ENCODE assay signal across 8 cellular contexts in the genomic region with DNA sequence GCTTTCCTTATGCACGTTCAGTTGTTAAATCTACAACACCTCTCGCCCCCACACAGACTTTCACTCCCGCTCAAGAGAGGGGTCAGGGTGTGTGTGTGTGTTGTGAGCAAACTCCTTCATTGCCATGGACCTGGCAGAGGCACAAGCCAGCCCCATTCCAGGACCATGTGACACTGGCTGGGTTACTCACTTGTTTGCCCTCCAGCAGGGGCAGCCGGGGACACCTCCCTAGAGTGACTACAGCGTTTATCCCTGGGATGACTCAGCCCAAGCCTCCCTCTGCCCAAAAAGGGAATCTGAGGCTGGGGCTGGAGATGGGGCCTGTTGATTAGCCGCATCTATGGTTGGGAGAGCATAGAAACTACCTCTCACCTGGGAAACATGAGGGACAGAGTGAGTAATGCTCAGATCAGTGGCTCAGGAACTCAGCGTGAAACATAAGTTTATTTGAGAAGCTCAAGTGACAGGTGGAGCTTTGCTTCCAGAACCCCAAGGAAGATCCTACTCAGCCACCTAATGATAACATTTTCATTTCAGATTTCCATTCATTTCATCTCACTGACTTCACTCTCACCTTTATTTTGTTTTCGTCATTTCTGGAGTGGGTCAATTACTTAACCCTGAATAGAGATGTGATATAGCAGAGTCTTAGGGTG.
A peak's percentile ranks its signal among the peaks of the same experiment; 100 is the strongest.
DNase-seq lines count a peak whose midpoint lies in the region; ATAC-seq and TF ChIP-seq lines count a peak whose summit lies in the region.

No MANE protein-coding gene starts in this region.

- intact Hi-C loops in MCF 10A (cut with micrococcal nuclease), result loop anchor here (1.0 to 5.0 kb wide), 9 partner anchors 28 to 568 kb away; a partner anchor contains a TSS

- peaks cover 10% of the 10 kb centered on the region for H3K9me3 Mint-ChIP-seq in MCF 10A (ENCODE audit: unreplicated experiment)

- BruUV-seq in MCF 10A (replicated peaks; lab: Mats Ljungman, UMichigan), result no TSS peak

- no peak for ATAC-seq in GM19324 (IDR thresholded peaks at IDR 0.05; ENCODE audit: low FRiP score, unreplicated experiment)

- in situ Hi-C loops in ACHN (cut with HindIII; ENCODE audit: low pct_ligation_motif_present, low pct_unique_long_range_greater_than_20kb, low sequenced_read_pairs), result no loop called here

- no peaks in the 10 kb centered on the region for H3K36me3 Mint-ChIP-seq in MCF 10A (ENCODE audit: insufficient read depth, unreplicated experiment)

- peak overlapping the region; percentile 55 for H3K4me3 Mint-ChIP-seq in MCF 10A (ENCODE audit: unreplicated experiment)

- H3K27ac Mint-ChIP-seq in MCF 10A (ENCODE audit: low read depth, unreplicated experiment), result peak overlapping the region; percentile 85

- H3K36me3 ChIP-seq in liver (ENCODE audit: control insufficient read depth in 4 of 4, insufficient read depth in 3 of 4, low read depth in 1 of 4, low read length in 3 of 4), result no peaks in the 10 kb centered on the region

- DNase-seq in ACHN, result peak; percentile 87
- DNase-seq in HT1080 (ENCODE audit: low read depth), result peak; percentile 95
- peak; percentile 99 for DNase-seq in MCF 10A (ENCODE audit: unreplicated experiment)
- no peak for DNase-seq in NCI-H2171 (lab: John Stamatoyannopoulos, UW)
- DNase-seq in stimulated activated naive CD4-positive, alpha-beta T cell (lab: John Stamatoyannopoulos, UW), result no peak
- no peak for DNase-seq in stimulated activated CD4-positive, alpha-beta T cell treated with anti-CD3 and anti-CD28 coated beads, Interleukin-4, amount 100 ng/mL, for 1 hour

- H3K4me1 ChIP-seq in liver (ENCODE audit: control insufficient read depth in 4 of 4, insufficient read depth in 4 of 4, low read length in 3 of 4), result peaks cover 0 to 5% (median 2%) of the 10 kb centered on the region in 4 donors

- H3K9me3 ChIP-seq in liver (ENCODE audit: control insufficient read depth in 4 of 4, low read length in 3 of 4), result no peaks in the 10 kb centered on the region

- H3K4me3 ChIP-seq in liver (ENCODE audit: low read depth in 1 of 3, low read length in 3 of 3), result no peak overlapping the region

- POLR2A ChIA-PET in MCF 10A (lab: Yijun Ruan, JAX), result interaction anchor here (0.6 to 4.9 kb wide), 31 partner anchors 9 to 1821 kb away, joined by 3 to 105 read pairs (median 5); a partner anchor contains a TSS

- WGBS in liver, result 50% methylated on average over 8 of the region's 8 CpGs

- TF ChIP-seq CTCF in MCF 10A (IDR thresholded peaks at IDR 0.05; ENCODE audit: unreplicated experiment) (peak; percentile 11), liver (IDR thresholded peaks at IDR 0.05; ENCODE audit: low read depth, low read length, missing input control) (no peak)

- no peaks in the 10 kb centered on the region for H3K27me3 Mint-ChIP-seq in MCF 10A (ENCODE audit: insufficient read depth, unreplicated experiment)

- H3K9ac ChIP-seq in liver (ENCODE audit: low read depth in 1 of 2, low read length in 2 of 2), result no peak overlapping the region

- CTCF ChIA-PET in MCF 10A (lab: Yijun Ruan, JAX), result interaction anchor here (0.7 to 9.3 kb wide), 19 partner anchors 12 to 569 kb away, joined by 3 to 104 read pairs (median 3); a partner anchor contains a TSS

- peaks cover 64% of the 10 kb centered on the region for H3K4me1 Mint-ChIP-seq in MCF 10A (ENCODE audit: insufficient read depth, unreplicated experiment)

- H3K27me3 ChIP-seq in liver (ENCODE audit: control insufficient read depth in 4 of 4, insufficient read depth in 4 of 4, low read length in 3 of 4), result no peaks in the 10 kb centered on the region

- peak; percentile 49 to 65 for TF ChIP-seq RAD21 in liver (IDR thresholded peaks at IDR 0.05)

- H3K27ac ChIP-seq in liver (ENCODE audit: low read depth in 1 of 2, low read length in 2 of 2), result no peak overlapping the region

TF ChIP-seq in liver, 16 proteins besides CTCF, POLR2A, EP300 and RAD21:
- TF ChIP-seq SP1 (IDR thresholded peaks at IDR 0.05), result peak; percentile 46
- TF ChIP-seq, protein P1, sequence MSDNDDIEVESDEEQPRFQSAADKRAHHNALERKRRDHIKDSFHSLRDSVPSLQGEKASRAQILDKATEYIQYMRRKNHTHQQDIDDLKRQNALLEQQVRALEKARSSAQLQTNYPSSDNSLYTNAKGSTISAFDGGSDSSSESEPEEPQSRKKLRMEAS (IDR thresholded peaks at IDR 0.05), result no peak
- no peak for TF ChIP-seq YY1 (IDR thresholded peaks at IDR 0.05)
- TF ChIP-seq FOXA1 (IDR thresholded peaks at IDR 0.05), result no peak
- TF ChIP-seq RXRA (IDR thresholded peaks at IDR 0.05), result peak; percentile 92 to 95
- no peak for TF ChIP-seq HNF4G (IDR thresholded peaks at IDR 0.05)
- TF ChIP-seq JUND (IDR thresholded peaks at IDR 0.05), result peak; percentile 50 to 63
- no peak for TF ChIP-seq NR2F2 (IDR thresholded peaks at IDR 0.05)
- TF ChIP-seq, protein P2, sequence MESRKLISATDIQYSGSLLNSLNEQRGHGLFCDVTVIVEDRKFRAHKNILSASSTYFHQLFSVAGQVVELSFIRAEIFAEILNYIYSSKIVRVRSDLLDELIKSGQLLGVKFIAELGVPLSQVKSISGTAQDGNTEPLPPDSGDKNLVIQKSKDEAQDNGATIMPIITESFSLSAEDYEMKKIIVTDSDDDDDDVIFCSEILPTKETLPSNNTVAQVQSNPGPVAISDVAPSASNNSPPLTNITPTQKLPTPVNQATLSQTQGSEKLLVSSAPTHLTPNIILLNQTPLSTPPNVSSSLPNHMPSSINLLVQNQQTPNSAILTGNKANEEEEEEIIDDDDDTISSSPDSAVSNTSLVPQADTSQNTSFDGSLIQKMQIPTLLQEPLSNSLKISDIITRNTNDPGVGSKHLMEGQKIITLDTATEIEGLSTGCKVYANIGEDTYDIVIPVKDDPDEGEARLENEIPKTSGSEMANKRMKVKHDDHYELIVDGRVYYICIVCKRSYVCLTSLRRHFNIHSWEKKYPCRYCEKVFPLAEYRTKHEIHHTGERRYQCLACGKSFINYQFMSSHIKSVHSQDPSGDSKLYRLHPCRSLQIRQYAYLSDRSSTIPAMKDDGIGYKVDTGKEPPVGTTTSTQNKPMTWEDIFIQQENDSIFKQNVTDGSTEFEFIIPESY (IDR thresholded peaks at IDR 0.05), result no peak
- no peak for TF ChIP-seq GABPA (IDR thresholded peaks at IDR 0.05 in 1 of 2, conservative IDR thresholded peaks at IDR 0.05 in 1 of 2)
- TF ChIP-seq, protein P3, sequence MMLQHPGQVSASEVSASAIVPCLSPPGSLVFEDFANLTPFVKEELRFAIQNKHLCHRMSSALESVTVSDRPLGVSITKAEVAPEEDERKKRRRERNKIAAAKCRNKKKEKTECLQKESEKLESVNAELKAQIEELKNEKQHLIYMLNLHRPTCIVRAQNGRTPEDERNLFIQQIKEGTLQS (IDR thresholded peaks at IDR 0.05), result peak; percentile 73
- TF ChIP-seq HNF4A (conservative IDR thresholded peaks at IDR 0.05), result peak; percentile 25 to 39
- TF ChIP-seq TAF1 (conservative IDR thresholded peaks at IDR 0.05), result no peak
- TF ChIP-seq EGR1 (IDR thresholded peaks at IDR 0.05; ENCODE audit: low read depth in 2 of 2), result no peak
- TF ChIP-seq, protein P4, sequence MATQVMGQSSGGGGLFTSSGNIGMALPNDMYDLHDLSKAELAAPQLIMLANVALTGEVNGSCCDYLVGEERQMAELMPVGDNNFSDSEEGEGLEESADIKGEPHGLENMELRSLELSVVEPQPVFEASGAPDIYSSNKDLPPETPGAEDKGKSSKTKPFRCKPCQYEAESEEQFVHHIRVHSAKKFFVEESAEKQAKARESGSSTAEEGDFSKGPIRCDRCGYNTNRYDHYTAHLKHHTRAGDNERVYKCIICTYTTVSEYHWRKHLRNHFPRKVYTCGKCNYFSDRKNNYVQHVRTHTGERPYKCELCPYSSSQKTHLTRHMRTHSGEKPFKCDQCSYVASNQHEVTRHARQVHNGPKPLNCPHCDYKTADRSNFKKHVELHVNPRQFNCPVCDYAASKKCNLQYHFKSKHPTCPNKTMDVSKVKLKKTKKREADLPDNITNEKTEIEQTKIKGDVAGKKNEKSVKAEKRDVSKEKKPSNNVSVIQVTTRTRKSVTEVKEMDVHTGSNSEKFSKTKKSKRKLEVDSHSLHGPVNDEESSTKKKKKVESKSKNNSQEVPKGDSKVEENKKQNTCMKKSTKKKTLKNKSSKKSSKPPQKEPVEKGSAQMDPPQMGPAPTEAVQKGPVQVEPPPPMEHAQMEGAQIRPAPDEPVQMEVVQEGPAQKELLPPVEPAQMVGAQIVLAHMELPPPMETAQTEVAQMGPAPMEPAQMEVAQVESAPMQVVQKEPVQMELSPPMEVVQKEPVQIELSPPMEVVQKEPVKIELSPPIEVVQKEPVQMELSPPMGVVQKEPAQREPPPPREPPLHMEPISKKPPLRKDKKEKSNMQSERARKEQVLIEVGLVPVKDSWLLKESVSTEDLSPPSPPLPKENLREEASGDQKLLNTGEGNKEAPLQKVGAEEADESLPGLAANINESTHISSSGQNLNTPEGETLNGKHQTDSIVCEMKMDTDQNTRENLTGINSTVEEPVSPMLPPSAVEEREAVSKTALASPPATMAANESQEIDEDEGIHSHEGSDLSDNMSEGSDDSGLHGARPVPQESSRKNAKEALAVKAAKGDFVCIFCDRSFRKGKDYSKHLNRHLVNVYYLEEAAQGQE (IDR thresholded peaks at IDR 0.05), result no peak
- TF ChIP-seq FOXA2 (IDR thresholded peaks at IDR 0.05), result no peak

Comparison
In these comparisons a context has a peak if more than half of its experiments do, and no peak if none do; other contexts are left out.
1. DNase-seq: peak in ACHN (single experiment), HT1080 (single experiment) and MCF 10A (single experiment); none in NCI-H2171 (single experiment), stimulated activated naive CD4-positive, alpha-beta T cell (0 of 6) and stimulated activated CD4-positive, alpha-beta T cell treated with anti-CD3 and anti-CD28 coated beads, Interleukin-4, amount 100 ng/mL, for 1 hour (single experiment).